In genomic region chr13:106156468-106156867, GRCh38 we compare ENCODE assay signal across 14 cellular contexts.
DNase-seq lines count a peak whose midpoint lies in the region; ATAC-seq and TF ChIP-seq lines count a peak whose summit lies in the region.
"Had no signal": no experiment of that assay in that cellular context is flagged by ENCODE, and none has a peak within 500 bp of the region (broad histone marks: within the 10 kb centered on the region; RNA-seq: fewer than 3 reads in every experiment).

No MANE protein-coding gene starts in this region.

- no peaks in the 10 kb centered on the region for H3K27me3 Mint-ChIP-seq in activated CD8-positive, alpha-beta memory T cell treated with anti-CD3 and anti-CD28 coated beads, Interleukin-2, amount 10 ng/mL, durations not matched to agents 7 days and 5 days
- H3K27me3 Mint-ChIP-seq: T-helper 17 cell had no signal

- H3K27me3 ChIP-seq in SJSA1 (replicated peaks): no peaks in the 10 kb centered on the region

- no peak for ATAC-seq in left ventricle myocardium superior
- no peak for ATAC-seq in activated CD8-positive, alpha-beta memory T cell treated with anti-CD3 and anti-CD28 coated beads, Interleukin-2, amount 10 ng/mL, durations not matched to agents 7 days and 5 days
- ATAC-seq: activated CD8-positive, alpha-beta T cell treated with anti-CD3 and anti-CD28 coated beads, Interleukin-2, amount 10 ng/mL, durations not matched to agents 7 days and 5 days; T-helper 17 cell had no signal

- no peak overlapping the region for H3K27ac Mint-ChIP-seq in activated CD8-positive, alpha-beta memory T cell treated with anti-CD3 and anti-CD28 coated beads, Interleukin-2, amount 10 ng/mL, durations not matched to agents 7 days and 5 days
- H3K27ac Mint-ChIP-seq: activated CD8-positive, alpha-beta T cell treated with anti-CD3 and anti-CD28 coated beads, Interleukin-2, amount 10 ng/mL, durations not matched to agents 7 days and 5 days; T-helper 17 cell had no signal

- no peaks in the 10 kb centered on the region for H3K4me1 Mint-ChIP-seq in activated CD8-positive, alpha-beta memory T cell treated with anti-CD3 and anti-CD28 coated beads, Interleukin-2, amount 10 ng/mL, durations not matched to agents 7 days and 5 days
- H3K4me1 Mint-ChIP-seq: T-helper 17 cell had no signal

- peak; percentile 94 for DNase-seq in GM04503 (ENCODE audit: low read depth)
- peak; percentile 89 to 97 for DNase-seq in SJSA1 (ENCODE audit: low read depth in 1 of 2, low spot score in 2 of 2)
- peak; percentile 96 for DNase-seq in fibroblast of pulmonary artery (ENCODE audit: low read depth)
- DNase-seq in skeletal muscle cell (ENCODE audit: low read depth): peak; percentile 96
- no peak for DNase-seq in cerebellar cortex (ENCODE audit: low spot score)
- no peak for DNase-seq in left ventricle myocardium superior
- no peak for DNase-seq in activated CD8-positive, alpha-beta memory T cell treated with anti-CD3 and anti-CD28 coated beads, Interleukin-2, amount 10 ng/mL, durations not matched to agents 7 days and 5 days
- DNase-seq in SIG-M5 (lab: John Stamatoyannopoulos, UW): no peak
- DNase-seq: activated CD8-positive, alpha-beta T cell treated with anti-CD3 and anti-CD28 coated beads, Interleukin-2, amount 10 ng/mL, durations not matched to agents 7 days and 5 days; DMS153; MV-4-11; NCI-H524; retina; T-helper 17 cell had no signal

- no peaks in the 10 kb centered on the region for H3K9me3 Mint-ChIP-seq in activated CD8-positive, alpha-beta memory T cell treated with anti-CD3 and anti-CD28 coated beads, Interleukin-2, amount 10 ng/mL, durations not matched to agents 7 days and 5 days (ENCODE audit: low read depth)

- peak overlapping the region; percentile 82 for H3K27ac ChIP-seq in SJSA1

- no peaks in the 10 kb centered on the region for H3K36me3 ChIP-seq in SJSA1

- intact Hi-C loops in left ventricle myocardium superior (cut with micrococcal nuclease): no loop called here

- H3K4me3 Mint-ChIP-seq in activated CD8-positive, alpha-beta memory T cell treated with anti-CD3 and anti-CD28 coated beads, Interleukin-2, amount 10 ng/mL, durations not matched to agents 7 days and 5 days: no peak overlapping the region
- H3K4me3 Mint-ChIP-seq: activated CD8-positive, alpha-beta T cell treated with anti-CD3 and anti-CD28 coated beads, Interleukin-2, amount 10 ng/mL, durations not matched to agents 7 days and 5 days; T-helper 17 cell had no signal

- TF ChIP-seq CTCF in fibroblast of pulmonary artery (IDR thresholded peaks at IDR 0.05; ENCODE audit: low read length, missing control alignments): no peak

- CTCF ChIA-PET in activated CD8-positive, alpha-beta memory T cell treated with anti-CD3 and anti-CD28 coated beads, Interleukin-2, amount 10 ng/mL, durations not matched to agents 7 days and 5 days (lab: Charles Lee): no interaction called here

- H3K4me3 ChIP-seq in SJSA1: no peak overlapping the region
- H3K4me3 ChIP-seq in fibroblast of pulmonary artery (replicated peaks; ENCODE audit: low read depth, low read length): no peak overlapping the region
- no peak overlapping the region for H3K4me3 ChIP-seq in skeletal muscle cell (ENCODE audit: low read depth, low read length)

- peaks cover 42% of the 10 kb centered on the region for H3K4me1 ChIP-seq in SJSA1 (replicated peaks)

- no peaks in the 10 kb centered on the region for H3K36me3 Mint-ChIP-seq in activated CD8-positive, alpha-beta memory T cell treated with anti-CD3 and anti-CD28 coated beads, Interleukin-2, amount 10 ng/mL, durations not matched to agents 7 days and 5 days

- 0 out of 2 replicates have a peak, but pooled peaks cover 4% of the 10 kb centered on the region for H3K9me3 ChIP-seq in SJSA1 (replicated peaks)

Comparison
In these comparisons a context has a peak if more than half of its experiments do, and no peak if none do; other contexts are left out.
1. DNase-seq: peak in GM04503 (single experiment), SJSA1 (2 of 2), fibroblast of pulmonary artery (single experiment) and skeletal muscle cell (single experiment); none in cerebellar cortex (single experiment), left ventricle myocardium superior (single experiment), activated CD8-positive, alpha-beta memory T cell treated with anti-CD3 and anti-CD28 coated beads, Interleukin-2, amount 10 ng/mL, durations not matched to agents 7 days and 5 days (single experiment) and SIG-M5 (single experiment).